Comparison of ENCODE assay signal across 21 cellular contexts in genomic region chr19:52981329-52981728, GRCh38. TPM values are rescaled to one million over a fixed set of nuclear protein-coding genes. Genes with fewer than 3 reads are reported as not detected.
DNase-seq lines count a peak whose midpoint lies in the region; ATAC-seq and TF ChIP-seq lines count a peak whose summit lies in the region.
"Had no signal": no experiment of that assay in that cellular context is flagged by ENCODE, and none has a peak within 500 bp of the region (broad histone marks: within the 10 kb centered on the region; RNA-seq: fewer than 3 reads in every experiment).

No MANE protein-coding gene starts in this region.

- peaks cover 4% of the 10 kb centered on the region for H3K4me1 Mint-ChIP-seq in WTC11
- peaks cover 13% of the 10 kb centered on the region for H3K4me1 Mint-ChIP-seq in endodermal cell
- no peaks in the 10 kb centered on the region for H3K4me1 Mint-ChIP-seq in stimulated activated effector memory CD8-positive, alpha-beta T cell treated with anti-CD3 and anti-CD28 coated beads, Interleukin-12 subunit alpha, Interleukin-12 subunit beta, amount 100 ng/mL, for 72 hours
- H3K4me1 Mint-ChIP-seq: CD14-positive monocyte, IgD-negative memory B cell had no signal

- H3K27me3 Mint-ChIP-seq in WTC11 (ENCODE audit: low read depth) (no peaks in the 10 kb centered on the region; the same call in 1 of the 2 replicates), endodermal cell (ENCODE audit: insufficient read depth) (no peaks in the 10 kb centered on the region)
- H3K27me3 Mint-ChIP-seq: CD4-positive, alpha-beta memory T cell; IgD-negative memory B cell had no signal

- H3K4me3 Mint-ChIP-seq in WTC11, result no peak overlapping the region
- no peak overlapping the region for H3K4me3 Mint-ChIP-seq in endodermal cell
- no peak overlapping the region for H3K4me3 Mint-ChIP-seq in stimulated activated effector memory CD8-positive, alpha-beta T cell treated with anti-CD3 and anti-CD28 coated beads, Interleukin-12 subunit alpha, Interleukin-12 subunit beta, amount 100 ng/mL, for 72 hours
- H3K4me3 Mint-ChIP-seq: CD14-positive monocyte; CD4-positive, alpha-beta memory T cell; HFFc6; IgD-negative memory B cell had no signal

- H3K9me3 Mint-ChIP-seq in WTC11, result peaks cover 11% of the 10 kb centered on the region
- peaks cover 27% of the 10 kb centered on the region for H3K9me3 Mint-ChIP-seq in endodermal cell
- H3K9me3 Mint-ChIP-seq in stimulated activated effector memory CD8-positive, alpha-beta T cell treated with anti-CD3 and anti-CD28 coated beads, Interleukin-12 subunit alpha, Interleukin-12 subunit beta, amount 100 ng/mL, for 72 hours, result peaks cover 3% of the 10 kb centered on the region

- CTCF ChIA-PET in WTC11 (lab: Charles Lee), result interaction anchor here (0.5 to 2.0 kb wide), 5 partner anchors 8 to 223 kb away, joined by 3 to 6 read pairs (median 3); partner anchors contain the start of gene ZNF816

- peaks cover 43% of the 10 kb centered on the region for H3K36me3 ChIP-seq in endodermal cell (ENCODE audit: control insufficient read depth, insufficient read depth, low read length)

- H3K27ac ChIP-seq in endodermal cell (ENCODE audit: low read depth, low read length), result no peak overlapping the region
- H3K27ac ChIP-seq: BLaER1, GM23248 had no signal

- DNase-seq in G401 (ENCODE audit: low spot score) (peak; percentile 78), WTC11 (ENCODE audit: low spot score) (no peak), endodermal cell (peak; percentile 58), NCI-H2107 treated with DMSO at 0.1 percent for 48 hours (lab: John Stamatoyannopoulos, UW; ENCODE audit: unreplicated experiment) (no peak)
- no peak for DNase-seq in stimulated activated effector memory CD8-positive, alpha-beta T cell treated with anti-CD3 and anti-CD28 coated beads, Interleukin-12 subunit alpha, Interleukin-12 subunit beta, amount 100 ng/mL, for 72 hours (ENCODE audit: low spot score in 2 of 2)
- DNase-seq: 8988T; Calu3; CD4-positive, alpha-beta memory T cell; DND-41; EL; GM23248; HFFc6 had no signal

- H3K27ac Mint-ChIP-seq in WTC11 (no peak overlapping the region), endodermal cell (no peak overlapping the region)
- peak overlapping the region; percentile 21 for H3K27ac Mint-ChIP-seq in stimulated activated effector memory CD8-positive, alpha-beta T cell treated with anti-CD3 and anti-CD28 coated beads, Interleukin-12 subunit alpha, Interleukin-12 subunit beta, amount 100 ng/mL, for 72 hours
- H3K27ac Mint-ChIP-seq: CD14-positive monocyte, HFFc6, IgD-negative memory B cell had no signal

- no peaks in the 10 kb centered on the region for H3K27me3 ChIP-seq in endodermal cell (ENCODE audit: control insufficient read depth, insufficient read depth, low read length, poor library complexity, severe bottlenecking)
- H3K27me3 ChIP-seq: BLaER1 had no signal

- peaks cover 23% of the 10 kb centered on the region for H3K9me3 ChIP-seq in endodermal cell (ENCODE audit: control insufficient read depth, low read length)

- ATAC-seq in WTC11, result peak; percentile 38; the same call in 1 of the 2 replicates
- ATAC-seq in stimulated activated effector memory CD8-positive, alpha-beta T cell treated with anti-CD3 and anti-CD28 coated beads, Interleukin-12 subunit alpha, Interleukin-12 subunit beta, amount 100 ng/mL, for 72 hours, result no peak
- ATAC-seq in HG02623 (IDR thresholded peaks at IDR 0.05; ENCODE audit: unreplicated experiment), result no peak
- ATAC-seq in HG03108 (IDR thresholded peaks at IDR 0.05; ENCODE audit: unreplicated experiment), result no peak
- ATAC-seq: HCT116, HepG2 had no signal

- no peak overlapping the region for H3K4me3 ChIP-seq in endodermal cell (ENCODE audit: low read length)
- H3K4me3 ChIP-seq: BLaER1, GM23248 had no signal

- H3K9ac ChIP-seq in endodermal cell (ENCODE audit: extremely low read depth, low read length, poor library complexity, severe bottlenecking), result no peak overlapping the region
- H3K9ac ChIP-seq: BLaER1, GM23248 had no signal

- H3K4me1 ChIP-seq in endodermal cell (ENCODE audit: control insufficient read depth, insufficient read depth, low read length), result no peaks in the 10 kb centered on the region
- H3K4me1 ChIP-seq: BLaER1 had no signal

- WGBS in endodermal cell (ENCODE audit: insufficient coverage in 1 of 2, insufficient read length in 1 of 2), 2 experiments, result 64 to 68% methylated on average over 4 of the region's 4 CpGs

- POLR2A ChIA-PET in WTC11 (lab: Charles Lee), result no interaction called here

- no peak for TF ChIP-seq CTCF in WTC11 (IDR thresholded peaks at IDR 0.05)
- TF ChIP-seq CTCF in endodermal cell (conservative IDR thresholded peaks at IDR 0.05), result peak; percentile 53

- peaks cover 3% of the 10 kb centered on the region; the same call in 1 of the 2 replicates for H3K36me3 Mint-ChIP-seq in WTC11
- H3K36me3 Mint-ChIP-seq in endodermal cell (ENCODE audit: low read depth), result peaks cover 61% of the 10 kb centered on the region
- H3K36me3 Mint-ChIP-seq in stimulated activated effector memory CD8-positive, alpha-beta T cell treated with anti-CD3 and anti-CD28 coated beads, Interleukin-12 subunit alpha, Interleukin-12 subunit beta, amount 100 ng/mL, for 72 hours, result no peaks in the 10 kb centered on the region
- H3K36me3 Mint-ChIP-seq: IgD-negative memory B cell had no signal

- in situ Hi-C loops in G401 (cut with HindIII; ENCODE audit: low sequenced_read_pairs), result no loop called here

TF ChIP-seq in WTC11, 78 proteins besides CTCF, POLR2A, EP300 and RAD21 (continues in another document):
- TF ChIP-seq ARID4B (CRISPR knock-in tag; IDR thresholded peaks at IDR 0.05; ENCODE audit: borderline replicate concordance) (no peak), ZMAT4 (CRISPR knock-in tag; IDR thresholded peaks at IDR 0.05) (no peak), NR3C1 (CRISPR knock-in tag; conservative IDR thresholded peaks at IDR 0.05; ENCODE audit: low read depth) (no peak), IRF1 (CRISPR knock-in tag; IDR thresholded peaks at IDR 0.05) (no peak)

RNA-seq across cellular contexts. Expression of gene ZNF816, which starts 18.6 kb away (rescaled TPM):
- total RNA-seq in G401 (2014; rRNA removed; shearing (Covaris generic)), result 6.3 and 11.6 TPM in 2 replicates
- 10.8 to 15.3 TPM (median 12.4 TPM) in 3 replicates for total RNA-seq in WTC11 (2021)
- total RNA-seq in endodermal cell, result 10 to 100 TPM; 20.7 to 24.8 TPM
- 13.4 TPM for polyA plus RNA-seq in endodermal cell (2013, experiment 1 of 2)
- 13.3 TPM for polyA plus RNA-seq in endodermal cell (2013, experiment 2 of 2)

RNA-seq across cellular contexts. Expression of gene ERVV-1, which starts 32.4 kb away (rescaled TPM):
- total RNA-seq in G401 (2014; rRNA removed; shearing (Covaris generic)), result not detected in 2 replicates
- total RNA-seq in WTC11 (2021) (not detected in 3 replicates), endodermal cell (not detected)
- polyA plus RNA-seq in endodermal cell (2013, experiment 1 of 2), result not detected
- polyA plus RNA-seq in endodermal cell (2013, experiment 2 of 2), result not detected
- total RNA-seq: A673; Calu3; CD4-positive, alpha-beta memory T cell; GM23248; HepG2; HFFc6 had no signal
- polyA plus RNA-seq: AG04450; CD14-positive monocyte; CD4-positive, alpha-beta memory T cell; GM23248; HepG2 had no signal

RNA-seq across cellular contexts. Expression of gene ZNF888, which starts 58.1 kb away (rescaled TPM):
- 1.2 and 1.8 TPM in 2 replicates for total RNA-seq in G401 (2014; rRNA removed; shearing (Covaris generic))
- total RNA-seq in WTC11 (2021), result 7.6 to 9.8 TPM (median 7.8 TPM) in 3 replicates
- 10 to 100 TPM; 13.4 to 19.6 TPM for total RNA-seq in endodermal cell
- 4.5 TPM for polyA plus RNA-seq in endodermal cell (2013, experiment 1 of 2)
- polyA plus RNA-seq in endodermal cell (2013, experiment 2 of 2), result 5.4 TPM

Comparison
In these comparisons a context has a peak if more than half of its experiments do, and no peak if none do; other contexts are left out.
1. DNase-seq: peak in G401 (single experiment) and endodermal cell (single experiment); none in WTC11 (single experiment), stimulated activated effector memory CD8-positive, alpha-beta T cell treated with anti-CD3 and anti-CD28 coated beads, Interleukin-12 subunit alpha, Interleukin-12 subunit beta, amount 100 ng/mL, for 72 hours (0 of 2) and NCI-H2107 treated with DMSO at 0.1 percent for 48 hours (single experiment).